ENCODE assay signal across 1 cellular context in genomic region chr12:47800582-47800981, GRCh38.
TF ChIP-seq lines count a peak whose summit lies in the region.

No MANE protein-coding gene starts in this region.

TF ChIP-seq in WTC11, 78 proteins besides CTCF, POLR2A, EP300 and RAD21:
- TF ChIP-seq, protein P1, sequence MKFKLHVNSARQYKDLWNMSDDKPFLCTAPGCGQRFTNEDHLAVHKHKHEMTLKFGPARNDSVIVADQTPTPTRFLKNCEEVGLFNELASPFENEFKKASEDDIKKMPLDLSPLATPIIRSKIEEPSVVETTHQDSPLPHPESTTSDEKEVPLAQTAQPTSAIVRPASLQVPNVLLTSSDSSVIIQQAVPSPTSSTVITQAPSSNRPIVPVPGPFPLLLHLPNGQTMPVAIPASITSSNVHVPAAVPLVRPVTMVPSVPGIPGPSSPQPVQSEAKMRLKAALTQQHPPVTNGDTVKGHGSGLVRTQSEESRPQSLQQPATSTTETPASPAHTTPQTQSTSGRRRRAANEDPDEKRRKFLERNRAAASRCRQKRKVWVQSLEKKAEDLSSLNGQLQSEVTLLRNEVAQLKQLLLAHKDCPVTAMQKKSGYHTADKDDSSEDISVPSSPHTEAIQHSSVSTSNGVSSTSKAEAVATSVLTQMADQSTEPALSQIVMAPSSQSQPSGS (CRISPR knock-in tag; IDR thresholded peaks at IDR 0.05; ENCODE audit: borderline replicate concordance, low read depth) = no peak
- TF ChIP-seq, protein P2, sequence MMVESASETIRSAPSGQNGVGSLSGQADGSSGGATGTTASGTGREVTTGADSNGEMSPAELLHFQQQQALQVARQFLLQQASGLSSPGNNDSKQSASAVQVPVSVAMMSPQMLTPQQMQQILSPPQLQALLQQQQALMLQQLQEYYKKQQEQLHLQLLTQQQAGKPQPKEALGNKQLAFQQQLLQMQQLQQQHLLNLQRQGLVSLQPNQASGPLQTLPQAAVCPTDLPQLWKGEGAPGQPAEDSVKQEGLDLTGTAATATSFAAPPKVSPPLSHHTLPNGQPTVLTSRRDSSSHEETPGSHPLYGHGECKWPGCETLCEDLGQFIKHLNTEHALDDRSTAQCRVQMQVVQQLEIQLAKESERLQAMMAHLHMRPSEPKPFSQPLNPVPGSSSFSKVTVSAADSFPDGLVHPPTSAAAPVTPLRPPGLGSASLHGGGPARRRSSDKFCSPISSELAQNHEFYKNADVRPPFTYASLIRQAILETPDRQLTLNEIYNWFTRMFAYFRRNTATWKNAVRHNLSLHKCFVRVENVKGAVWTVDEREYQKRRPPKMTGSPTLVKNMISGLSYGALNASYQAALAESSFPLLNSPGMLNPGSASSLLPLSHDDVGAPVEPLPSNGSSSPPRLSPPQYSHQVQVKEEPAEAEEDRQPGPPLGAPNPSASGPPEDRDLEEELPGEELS (CRISPR knock-in tag; IDR thresholded peaks at IDR 0.05) = no peak
- TF ChIP-seq AFF4 (CRISPR knock-in tag; IDR thresholded peaks at IDR 0.05; ENCODE audit: borderline replicate concordance) = no peak
